ENCODE assay signal across 17 cellular contexts in genomic region chr6:15960740-15961629, GRCh38.
DNase-seq lines count a peak whose midpoint lies in the region; ATAC-seq and TF ChIP-seq lines count a peak whose summit lies in the region.
"Had no signal": no experiment of that assay in that cellular context is flagged by ENCODE, and none has a peak within 500 bp of the region (broad histone marks: within the 10 kb centered on the region; RNA-seq: fewer than 3 reads in every experiment).

No MANE protein-coding gene starts in this region.

- H3K9me3 ChIP-seq in OCI-LY7 (ENCODE audit: low read length) = no peaks in the 10 kb centered on the region
- no peaks in the 10 kb centered on the region for H3K9me3 ChIP-seq in upper lobe of right lung
- H3K9me3 ChIP-seq: A549, uterus had no signal

- no peak overlapping the region for H3K27ac ChIP-seq in OCI-LY7 (ENCODE audit: low read depth, low read length, poor library complexity, severe bottlenecking)
- no peak overlapping the region for H3K27ac ChIP-seq in upper lobe of right lung
- H3K27ac ChIP-seq: A549, KMS-11 had no signal

- H3K36me3 ChIP-seq in OCI-LY7 (ENCODE audit: insufficient read depth, low read length) (no peaks in the 10 kb centered on the region), upper lobe of right lung (no peaks in the 10 kb centered on the region)
- H3K36me3 ChIP-seq: uterus had no signal

- no peaks in the 10 kb centered on the region for H4K20me1 ChIP-seq in OCI-LY7 (ENCODE audit: insufficient read depth, low read length)

- H3K79me2 ChIP-seq in OCI-LY7 (ENCODE audit: insufficient read depth, low read depth, low read length) = no peaks in the 10 kb centered on the region

- DNase-seq in left ventricle myocardium superior (peak; percentile 21), cardiac septum (ENCODE audit: low spot score) (no peak), OCI-LY7 (ENCODE audit: low spot score) (no peak), dermis blood vessel endothelial cell (peak; percentile 26), upper lobe of right lung (no peak), GDM1 (lab: John Stamatoyannopoulos, UW) (no peak), GF-D8 (lab: John Stamatoyannopoulos, UW) (no peak)
- no peak for DNase-seq in activated effector memory CD4-positive, alpha-beta T cell treated with anti-CD3 and anti-CD28 coated beads, Interleukin-2, amount 50 U/mL, for 16 hours
- DNase-seq: activated CD4-positive, alpha-beta T cell treated with anti-CD3 and anti-CD28 coated beads, Interleukin-2, amount 50 U/mL, for 48 hours; HCEC 1CT; NCI-H187 treated with DMSO at 0.1 percent for 48 hours; NCI-H69; SHP77; stimulated activated naive CD4-positive, alpha-beta T cell; uterus had no signal

- ATAC-seq in left ventricle myocardium superior (no peak), upper lobe of right lung (peak; percentile 73)
- ATAC-seq: A549 had no signal

- intact Hi-C loops in left ventricle myocardium superior (cut with micrococcal nuclease) = no loop called here
- intact Hi-C loops in cardiac septum (cut with DNase I) = loop anchor here (1.0 to 5.0 kb wide), 2 partner anchors 34 to 64 kb away; no protein-coding TSS in a partner anchor
- intact Hi-C loops in OCI-LY7 (cut with micrococcal nuclease; ENCODE audit: unreplicated experiment) = no loop called here
- intact Hi-C loops in upper lobe of right lung (cut with DNase I) = no loop called here

- peak overlapping the region; percentile 55; the same call in 1 of the 2 replicates for H2AFZ ChIP-seq in OCI-LY7 (ENCODE audit: low read length)

- no peak for TF ChIP-seq CTCF in OCI-LY7 (conservative IDR thresholded peaks at IDR 0.05; ENCODE audit: low read length)
- TF ChIP-seq CTCF in upper lobe of right lung (IDR thresholded peaks at IDR 0.05) = no peak

- H3K4me2 ChIP-seq in OCI-LY7 (ENCODE audit: low read length) = no peak overlapping the region
- H3K4me2 ChIP-seq: A549, KMS-11 had no signal

- H3K9me2 ChIP-seq in OCI-LY7 (ENCODE audit: insufficient read depth, low read length) = no peaks in the 10 kb centered on the region

- no peak overlapping the region for H3K4me3 ChIP-seq in OCI-LY7 (ENCODE audit: low read depth, low read length, poor library complexity, severe bottlenecking)
- no peak overlapping the region for H3K4me3 ChIP-seq in upper lobe of right lung
- H3K4me3 ChIP-seq: A549, uterus had no signal

- H3K4me1 ChIP-seq in OCI-LY7 (ENCODE audit: insufficient read depth, low read length, poor library complexity, severe bottlenecking) = no peaks in the 10 kb centered on the region
- peaks cover 15% of the 10 kb centered on the region for H3K4me1 ChIP-seq in upper lobe of right lung
- H3K4me1 ChIP-seq: uterus had no signal

- BruUV-seq in OCI-LY7 (replicated peaks; lab: Mats Ljungman, UMichigan) = no TSS peak

- POLR2A ChIA-PET in OCI-LY7 (lab: Charles Lee) = interaction anchor here (0.6 kb wide), 1 partner anchor 934 kb away, joined by 3 read pairs; no protein-coding TSS in a partner anchor

- no peaks in the 10 kb centered on the region for H3K27me3 ChIP-seq in upper lobe of right lung
- H3K27me3 ChIP-seq: uterus had no signal

- CTCF ChIA-PET in OCI-LY7 (lab: Charles Lee; ENCODE audit: unreplicated experiment) = no interaction called here

Comparison
In these comparisons a context has a peak if more than half of its experiments do, and no peak if none do; other contexts are left out.
1. DNase-seq: peak in left ventricle myocardium superior (single experiment) and dermis blood vessel endothelial cell (single experiment); none in cardiac septum (single experiment), OCI-LY7 (single experiment), upper lobe of right lung (single experiment), GDM1 (single experiment), activated effector memory CD4-positive, alpha-beta T cell treated with anti-CD3 and anti-CD28 coated beads, Interleukin-2, amount 50 U/mL, for 16 hours (single experiment) and GF-D8 (single experiment).